In the genomic region with DNA sequence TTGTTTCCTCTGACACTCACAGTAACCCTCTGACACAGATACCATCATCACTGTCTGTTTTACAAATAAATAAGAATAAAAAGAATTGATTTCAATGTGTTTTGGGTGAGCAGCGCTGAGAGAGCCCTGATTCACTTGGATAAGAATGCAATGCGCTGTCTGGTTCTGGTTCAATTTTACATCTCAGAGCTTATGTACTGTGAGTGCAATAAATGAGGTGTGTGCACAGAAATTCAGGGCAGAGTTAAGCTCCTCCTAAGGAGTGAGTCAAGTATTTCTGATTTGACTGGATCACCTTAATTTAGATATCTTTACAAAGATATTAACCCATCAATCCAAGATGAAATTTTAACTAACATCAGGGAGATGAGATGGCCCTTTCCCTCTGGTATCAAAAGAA, we compare ENCODE assay signal across 18 cellular contexts. TPM values are rescaled to one million over a fixed set of nuclear protein-coding genes. Genes with fewer than 3 reads are reported as not detected.
A peak's percentile ranks its signal among the peaks of the same experiment; 100 is the strongest.
DNase-seq lines count a peak whose midpoint lies in the region; ATAC-seq and TF ChIP-seq lines count a peak whose summit lies in the region.
"Had no signal": no experiment of that assay in that cellular context is flagged by ENCODE, and none has a peak within 500 bp of the region (broad histone marks: within the 10 kb centered on the region; RNA-seq: fewer than 3 reads in every experiment).

No MANE protein-coding gene starts in this region.

- WGBS in H9 (ENCODE audit: extremely low coverage, insufficient read length, low lambda C conversion rate) = no CpG with 5 or more reads among the region's 2 CpGs
- WGBS in SK-N-SH (ENCODE audit: low lambda C conversion rate) = 67% methylated on average over 2 of the region's 2 CpGs

- no peaks in the 10 kb centered on the region for H3K27me3 ChIP-seq in H9 (ENCODE audit: insufficient read depth, low read length)
- H3K27me3 ChIP-seq in SK-N-SH (ENCODE audit: insufficient read depth) = no peaks in the 10 kb centered on the region
- no peaks in the 10 kb centered on the region for H3K27me3 ChIP-seq in fibroblast of lung (ENCODE audit: control insufficient read depth, insufficient read depth, low read length)
- H3K27me3 ChIP-seq in osteoblast (ENCODE audit: insufficient read depth, low read length) = no peaks in the 10 kb centered on the region

- H3K9me3 Mint-ChIP-seq in H9 (peaks cover 45 to 50% of the 10 kb centered on the region in 2 experiments), nephron (peaks cover 5% of the 10 kb centered on the region)
- H3K9me3 Mint-ChIP-seq: CD8-positive, alpha-beta memory T cell had no signal

- H3T11ph ChIP-seq in H9 (ENCODE audit: low read length) = no peak overlapping the region

- no peak overlapping the region for H2AK5ac ChIP-seq in H9 (ENCODE audit: insufficient read length, low read length)

- H3K36me3 Mint-ChIP-seq in H9 (ENCODE audit: insufficient read depth in 1 of 3, low read depth in 3 of 3) = no peaks in the 10 kb centered on the region; a peak in 1 of 7 replicates
- no peaks in the 10 kb centered on the region for H3K36me3 Mint-ChIP-seq in nephron (ENCODE audit: low read depth)
- H3K36me3 Mint-ChIP-seq: CD14-positive monocyte; CD8-positive, alpha-beta memory T cell had no signal

- H3K4me3 Mint-ChIP-seq in H9 (no peak overlapping the region), nephron (no peak overlapping the region)
- H3K4me3 Mint-ChIP-seq: CD14-positive monocyte; CD8-positive, alpha-beta memory T cell had no signal

- H3K9me3 ChIP-seq in H9 (ENCODE audit: control insufficient read depth, low read depth, low read length) (no peaks in the 10 kb centered on the region), SK-N-SH (no peaks in the 10 kb centered on the region), fibroblast of lung (ENCODE audit: control insufficient read depth, insufficient read depth, low read depth, low read length) (no peaks in the 10 kb centered on the region), osteoblast (ENCODE audit: low read depth, low read length) (no peaks in the 10 kb centered on the region)
- H3K9me3 ChIP-seq: Caco-2, HAP-1 had no signal

- no peaks in the 10 kb centered on the region for H3K23me2 ChIP-seq in H9 (ENCODE audit: insufficient read length, low read depth, low read length, poor library complexity, severe bottlenecking)

- H3K4me1 Mint-ChIP-seq in H9 = peaks cover 30% of the 10 kb centered on the region in 2 experiments
- H3K4me1 Mint-ChIP-seq in nephron = peaks cover 65% of the 10 kb centered on the region

- H2BK15ac ChIP-seq in H9 (ENCODE audit: low read depth, low read length) = no peak overlapping the region

- no peak overlapping the region for H2BK5ac ChIP-seq in H9 (ENCODE audit: insufficient read length, low read length)

- no peaks in the 10 kb centered on the region; the same call in none of the 2 replicates for H3K27me3 Mint-ChIP-seq in H9 (ENCODE audit: low read depth)
- peaks cover 4% of the 10 kb centered on the region for H3K27me3 Mint-ChIP-seq in nephron (ENCODE audit: low read depth)

- no peak overlapping the region for H2BK120ac ChIP-seq in H9 (ENCODE audit: low read depth, low read length, poor library complexity, severe bottlenecking)

- H4K5ac ChIP-seq in H9 (ENCODE audit: insufficient read length, low read depth, low read length) = no peak overlapping the region

- no peak for TF ChIP-seq EP300 in SK-N-SH (IDR thresholded peaks at IDR 0.05; ENCODE audit: borderline replicate concordance in 1 of 2, low read depth in 1 of 2, low read length in 1 of 2)

- no peak for TF ChIP-seq CTCF in H9 (conservative IDR thresholded peaks at IDR 0.05)
- no peak for TF ChIP-seq CTCF in SK-N-SH (IDR thresholded peaks at IDR 0.05)
- TF ChIP-seq CTCF in fibroblast of lung (conservative IDR thresholded peaks at IDR 0.05 in 1 of 2, IDR thresholded peaks at IDR 0.05 in 1 of 2; ENCODE audit: low read depth in 1 of 2, low read length in 2 of 2) = no peak
- no peak for TF ChIP-seq CTCF in nephron (IDR thresholded peaks at IDR 0.05; ENCODE audit: unreplicated experiment in 3 of 3)
- no peak for TF ChIP-seq CTCF in osteoblast (IDR thresholded peaks at IDR 0.05; ENCODE audit: extremely low read depth, low read depth, low read length)

- DNase-seq in H9 = no peak
- no peak for DNase-seq in SK-N-SH
- DNase-seq in fibroblast of lung (ENCODE audit: low read depth in 2 of 2) = peak; percentile 47 to 54
- DNase-seq in osteoblast (ENCODE audit: insufficient read length, low spot score, missing footprints) = no peak
- DNase-seq in substantia nigra (lab: John Stamatoyannopoulos, UW) = no peak
- no peak for DNase-seq in NCI-H524 treated with DMSO at 0.1 percent for 48 hours (lab: John Stamatoyannopoulos, UW)
- DNase-seq: Caco-2; CD8-positive, alpha-beta memory T cell; DND-41; GDM1; GOT3 had no signal

- H2BK20ac ChIP-seq in H9 (ENCODE audit: low read depth, low read length, poor library complexity, severe bottlenecking) = peak overlapping the region; percentile 11

- no peak overlapping the region for H3K4me3 ChIP-seq in SK-N-SH (ENCODE audit: low read depth in 2 of 2, low read length in 1 of 2)
- H3K4me3 ChIP-seq in fibroblast of lung (replicated peaks in 1 of 4; ENCODE audit: control extremely low read depth in 1 of 4, insufficient read depth in 1 of 4, low read depth in 3 of 4, low read length in 4 of 4) = no peak overlapping the region
- no peak overlapping the region for H3K4me3 ChIP-seq in osteoblast (ENCODE audit: insufficient read depth, low read length)
- H3K4me3 ChIP-seq: HAP-1, K562 had no signal

- H3K23ac ChIP-seq in H9 (ENCODE audit: insufficient read length, low read depth, low read length) = no peak overlapping the region

- H3K27ac ChIP-seq in H9 (ENCODE audit: insufficient read length, low read depth, low read length) (no peak overlapping the region), SK-N-SH (ENCODE audit: low read depth in 2 of 2, low read length in 1 of 2) (peak overlapping the region in 1 of 2 experiments; percentile 9; a peak in 1 of 4 replicates), fibroblast of lung (ENCODE audit: insufficient read depth, low read length) (no peak overlapping the region), osteoblast (ENCODE audit: low read depth, low read length) (no peak overlapping the region), substantia nigra (ENCODE audit: low read depth, low read length, poor library complexity, severe bottlenecking) (no peak overlapping the region)

- H4K8ac ChIP-seq in H9 (replicated peaks; ENCODE audit: insufficient read length, low read depth, low read length) = no peak overlapping the region

- H3K36me3 ChIP-seq in SK-N-SH (replicated peaks in 1 of 2; ENCODE audit: control insufficient read depth in 1 of 2, insufficient read depth in 2 of 2, low read length in 1 of 2) (no peaks in the 10 kb centered on the region), fibroblast of lung (ENCODE audit: control insufficient read depth, insufficient read depth, low read length) (no peaks in the 10 kb centered on the region), osteoblast (ENCODE audit: insufficient read depth, low read length) (no peaks in the 10 kb centered on the region)
- H3K36me3 ChIP-seq: HAP-1 had no signal

- no peak overlapping the region for H3K14ac ChIP-seq in H9 (ENCODE audit: insufficient read depth, low read length)

- CTCF ChIA-PET in SK-N-SH (lab: Yijun Ruan, JAX) = no interaction called here

- peaks cover 19% of the 10 kb centered on the region for H3F3A ChIP-seq in SK-N-SH (replicated peaks; ENCODE audit: insufficient read depth)

- H3K4me2 ChIP-seq in H9 (ENCODE audit: insufficient read depth, insufficient read length, low read length) = no peak overlapping the region
- no peak overlapping the region for H3K4me2 ChIP-seq in SK-N-SH
- no peak overlapping the region for H3K4me2 ChIP-seq in fibroblast of lung (ENCODE audit: extremely low read depth, insufficient read depth, low read length)
- no peak overlapping the region for H3K4me2 ChIP-seq in osteoblast (ENCODE audit: insufficient read depth, low read length)

- H4K20me1 ChIP-seq in H9 (ENCODE audit: control insufficient read depth, insufficient read depth, insufficient read length) (no peaks in the 10 kb centered on the region), SK-N-SH (ENCODE audit: insufficient read depth) (no peaks in the 10 kb centered on the region), fibroblast of lung (ENCODE audit: control insufficient read depth, extremely low read depth, insufficient read depth, low read length) (no peaks in the 10 kb centered on the region), osteoblast (ENCODE audit: insufficient read depth, low read length) (no peaks in the 10 kb centered on the region)

- H3K56ac ChIP-seq in H9 (ENCODE audit: insufficient read length, low read depth, low read length) = no peak overlapping the region

- no peak overlapping the region for H2BK12ac ChIP-seq in H9 (ENCODE audit: insufficient read length, low read depth, low read length)

- TF ChIP-seq RAD21 in SK-N-SH (IDR thresholded peaks at IDR 0.05; ENCODE audit: low read length) = no peak

- no peak overlapping the region for H3K18ac ChIP-seq in H9 (ENCODE audit: insufficient read length, low read depth, low read length)

- no peak overlapping the region for H2AFZ ChIP-seq in H9 (ENCODE audit: low read length)
- peak overlapping the region; percentile 61; the same call in 1 of the 2 replicates for H2AFZ ChIP-seq in SK-N-SH (ENCODE audit: low read depth)
- no peak overlapping the region for H2AFZ ChIP-seq in fibroblast of lung (ENCODE audit: low read length)
- no peak overlapping the region for H2AFZ ChIP-seq in osteoblast (ENCODE audit: low read length)

- H3K4me1 ChIP-seq in H9 (ENCODE audit: insufficient read depth, low read length) = peaks cover 10% of the 10 kb centered on the region
- H3K4me1 ChIP-seq in SK-N-SH (ENCODE audit: control insufficient read depth in 1 of 2, insufficient read depth in 2 of 2, low read depth in 1 of 2, low read length in 1 of 2) = peaks cover 3 to 23% of the 10 kb centered on the region in 2 experiments
- H3K4me1 ChIP-seq in fibroblast of lung (ENCODE audit: control insufficient read depth, extremely low read depth, insufficient read depth, low read length) = peaks cover 8% of the 10 kb centered on the region
- H3K4me1 ChIP-seq in osteoblast (ENCODE audit: insufficient read depth, low read length) = peaks cover 18% of the 10 kb centered on the region

- H3K9ac ChIP-seq in H9 (ENCODE audit: extremely low read depth, insufficient read length, low read length) = no peak overlapping the region
- H3K9ac ChIP-seq in SK-N-SH = no peak overlapping the region
- no peak overlapping the region for H3K9ac ChIP-seq in fibroblast of lung (ENCODE audit: insufficient read depth, low read length)

- no peaks in the 10 kb centered on the region for H3K79me2 ChIP-seq in H9 (ENCODE audit: insufficient read depth, low read length)
- no peaks in the 10 kb centered on the region for H3K79me2 ChIP-seq in SK-N-SH (ENCODE audit: insufficient read depth)
- H3K79me2 ChIP-seq in fibroblast of lung (ENCODE audit: control insufficient read depth, insufficient read depth, low read length) = no peaks in the 10 kb centered on the region
- no peaks in the 10 kb centered on the region for H3K79me2 ChIP-seq in osteoblast (ENCODE audit: insufficient read depth, low read length)

- H3K4ac ChIP-seq in H9 (ENCODE audit: low read depth, low read length) = no peak overlapping the region

- no peaks in the 10 kb centered on the region for H3K9me2 ChIP-seq in SK-N-SH

- no peak overlapping the region for H3K27ac Mint-ChIP-seq in H9
- H3K27ac Mint-ChIP-seq in nephron = peak overlapping the region in 2 of 3 experiments; percentile 36 to 79
- H3K27ac Mint-ChIP-seq: CD14-positive monocyte had no signal

- H4K91ac ChIP-seq in H9 (ENCODE audit: insufficient read length, low read depth, low read length) = no peak overlapping the region

- no peaks in the 10 kb centered on the region for H3K79me1 ChIP-seq in H9 (ENCODE audit: insufficient read depth, low read depth, low read length, poor library complexity, severe bottlenecking)

- no peak for ATAC-seq in HG02623 (IDR thresholded peaks at IDR 0.05; ENCODE audit: unreplicated experiment)
- ATAC-seq: K562 had no signal

- POLR2A ChIA-PET in SK-N-SH (lab: Yijun Ruan, JAX) = no interaction called here

RNA-seq across cellular contexts. Expression of a gene that starts 11.2 kb away (rescaled TPM):
- 0.09 TPM in 1 of 2 replicates, not detected in the other for total RNA-seq in H9 (2021)
- 1.9 and 2.6 TPM in 2 replicates for polyA plus RNA-seq in SK-N-SH (2012; rRNA removed)
- polyA plus RNA-seq in SK-N-SH (2012; cell fraction: cytosol; rRNA removed) = 2.4 and 2.5 TPM in 2 replicates
- 3.1 and 6.2 TPM in 2 replicates for polyA plus RNA-seq in SK-N-SH (2012; cell fraction: nucleus; rRNA removed)
- total RNA-seq in fibroblast of lung = under 0.01 and 0.26 TPM in 2 replicates
- polyA plus RNA-seq in fibroblast of lung = 0.01 and 0.02 TPM in 2 replicates
- not detected in 2 replicates for polyA plus RNA-seq in fibroblast of lung (2012)
- polyA minus RNA-seq in fibroblast of lung (ENCODE audit: low replicate concordance) = not detected in 2 replicates
- under 0.01 TPM in 1 of 2 replicates, not detected in the other for total RNA-seq in osteoblast
- total RNA-seq: A673; Caco-2; CD8-positive, alpha-beta memory T cell; K562 had no signal
- polyA plus RNA-seq: BJ; CD14-positive monocyte; CD8-positive, alpha-beta memory T cell; K562 had no signal

RNA-seq across cellular contexts. Expression of a gene that starts 58.3 kb away (rescaled TPM):
- total RNA-seq in H9 (2021) (2,733 and 2,818 TPM in 2 replicates), fibroblast of lung (14,195 and 17,013 TPM in 2 replicates), osteoblast (5,120 and 5,652 TPM in 2 replicates)
- polyA plus RNA-seq in SK-N-SH (2012; rRNA removed) (4,830 and 10,669 TPM in 2 replicates), fibroblast of lung (10,803 and 14,631 TPM in 2 replicates)
- 11,345 and 16,426 TPM in 2 replicates for polyA plus RNA-seq in SK-N-SH (2012; cell fraction: cytosol; rRNA removed)
- 2,546 and 2,555 TPM in 2 replicates for polyA plus RNA-seq in SK-N-SH (2012; cell fraction: nucleus; rRNA removed)
- 9,084 and 12,343 TPM in 2 replicates for polyA plus RNA-seq in fibroblast of lung (2012)
- polyA minus RNA-seq in fibroblast of lung (ENCODE audit: low replicate concordance) = 550 and 997 TPM in 2 replicates

Comparison
In these comparisons a context has a peak if more than half of its experiments do, and no peak if none do; other contexts are left out.
1. DNase-seq: peak in fibroblast of lung (2 of 2); none in H9 (single experiment), SK-N-SH (single experiment), osteoblast (single experiment), substantia nigra (0 of 49) and NCI-H524 treated with DMSO at 0.1 percent for 48 hours (single experiment).
2. H3K27ac Mint-ChIP-seq: peak in nephron (2 of 3); none in H9 (0 of 3).